ENCODE assay signal across 11 cellular contexts in the genomic region with DNA sequence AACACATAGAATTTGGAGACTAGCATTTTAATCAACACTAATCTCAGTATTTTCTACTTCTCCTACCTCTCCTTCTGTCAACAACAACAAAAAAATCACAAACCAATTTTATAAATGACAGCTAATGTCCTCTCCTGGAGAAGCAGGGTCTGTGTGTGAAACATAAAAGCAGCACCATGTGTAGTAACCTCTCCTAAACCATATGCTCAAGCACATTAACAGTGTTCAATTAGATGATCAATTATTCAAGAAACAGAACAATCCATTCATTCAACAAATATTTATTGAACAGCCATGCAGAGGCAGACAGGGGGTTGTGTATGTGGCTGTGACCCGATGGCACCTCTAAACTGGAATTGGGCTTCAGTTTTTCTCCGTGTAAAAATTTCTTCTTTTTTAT. TPM values are rescaled to one million over a fixed set of nuclear protein-coding genes. Genes with fewer than 3 reads are reported as not detected.
DNase-seq lines count a peak whose midpoint lies in the region; ATAC-seq and TF ChIP-seq lines count a peak whose summit lies in the region.
"Had no signal": no experiment of that assay in that cellular context is flagged by ENCODE, and none has a peak within 500 bp of the region (broad histone marks: within the 10 kb centered on the region; RNA-seq: fewer than 3 reads in every experiment).

No MANE protein-coding gene starts in this region.

- H3K79me2 ChIP-seq in PC-3 (ENCODE audit: low read length): peaks cover 51% of the 10 kb centered on the region

- H3K27me3 ChIP-seq in PC-3 (ENCODE audit: low read length): no peaks in the 10 kb centered on the region

- peak overlapping the region; percentile 93 for H2AFZ ChIP-seq in PC-3 (ENCODE audit: low read length)

- POLR2A ChIA-PET in PC-3 (lab: Charles Lee; ENCODE audit: unreplicated experiment): interaction anchor here (0.5 to 0.6 kb wide), 2 partner anchors 57 to 61 kb away, joined by 3 to 4 read pairs; no protein-coding TSS in a partner anchor

- H3K4me3 ChIP-seq in PC-3 (ENCODE audit: low read length): peak overlapping the region; percentile 92
- H3K4me3 ChIP-seq in foreskin fibroblast (ENCODE audit: low read depth in 1 of 2, low read length in 2 of 2): peak overlapping the region; percentile 78 to 96
- H3K4me3 ChIP-seq in skeletal muscle cell (ENCODE audit: low read depth, low read length): peak overlapping the region; percentile 73
- H3K4me3 ChIP-seq: body of pancreas had no signal

- no peak for ATAC-seq in PC-3
- no peak for ATAC-seq in HG03457 (IDR thresholded peaks at IDR 0.05; ENCODE audit: unreplicated experiment)
- ATAC-seq: body of pancreas had no signal

- H3K9me2 ChIP-seq in PC-3 (replicated peaks; ENCODE audit: low read length): no peaks in the 10 kb centered on the region

- H3K9me3 ChIP-seq in PC-3 (ENCODE audit: low read length): no peaks in the 10 kb centered on the region
- H3K9me3 ChIP-seq: body of pancreas, Peyer's patch had no signal

- H3K36me3 ChIP-seq in PC-3 (ENCODE audit: low read depth, low read length): no peaks in the 10 kb centered on the region
- H3K36me3 ChIP-seq: Peyer's patch had no signal

- peak overlapping the region; percentile 23; the same call in 1 of the 2 replicates for H3K27ac ChIP-seq in PC-3 (ENCODE audit: low read length)
- H3K27ac ChIP-seq: body of pancreas, Peyer's patch had no signal

- peak overlapping the region; percentile 65 for H3K9ac ChIP-seq in PC-3 (ENCODE audit: low read length)

- peaks cover 5% of the 10 kb centered on the region for H3F3A ChIP-seq in PC-3 (ENCODE audit: low read length, unreplicated experiment)

- peak; percentile 45 for DNase-seq in NCI-H1694 treated with DMSO at 0.1 percent for 48 hours (lab: John Stamatoyannopoulos, UW)
- no peak for DNase-seq in NCI-H1694 (lab: John Stamatoyannopoulos, UW)
- DNase-seq in PC-3: no peak
- DNase-seq in foreskin fibroblast: no peak
- no peak for DNase-seq in skeletal muscle cell (ENCODE audit: low read depth)
- DNase-seq in GM19240 (ENCODE audit: insufficient read length, low spot score): no peak
- DNase-seq in SIG-M5 treated with dmso at 0.1 percent for 504 hours (lab: John Stamatoyannopoulos, UW; ENCODE audit: unreplicated experiment): no peak
- DNase-seq: 8988T, Peyer's patch had no signal

- peak overlapping the region; percentile 96 for H3K4me2 ChIP-seq in PC-3 (ENCODE audit: low read length)

- H4K20me1 ChIP-seq in PC-3 (ENCODE audit: low read length): peaks cover 5% of the 10 kb centered on the region; the same call in 1 of the 2 replicates

- H3K4me1 ChIP-seq in PC-3 (ENCODE audit: insufficient read depth, low read length): peaks cover 72% of the 10 kb centered on the region

- TF ChIP-seq CTCF in PC-3 (conservative IDR thresholded peaks at IDR 0.05; ENCODE audit: low read depth, low read length) (no peak), foreskin fibroblast (IDR thresholded peaks at IDR 0.05; ENCODE audit: low read depth, low read length) (no peak)

- CTCF ChIA-PET in PC-3 (lab: Charles Lee): interaction anchor here (0.6 kb wide), 1 partner anchor 10 kb away, joined by 3 read pairs; no protein-coding TSS in a partner anchor

- intact Hi-C loops in PC-3 (cut with micrococcal nuclease): loop anchor here (2.0 kb wide), 2 partner anchors 22 to 60 kb away; no protein-coding TSS in a partner anchor

- BruUV-seq in PC-3 (replicated peaks; lab: Mats Ljungman, UMichigan): no TSS peak

RNA-seq across cellular contexts. Expression of a gene that starts 0.5 kb away (rescaled TPM):
- total RNA-seq in PC-3 (2014; rRNA removed): 4.6 and 8.3 TPM in 2 replicates
